In genomic region chr20:330233-331149, GRCh38 we compare ENCODE assay signal across 8 cellular contexts. TPM values are rescaled to one million over a fixed set of nuclear protein-coding genes. Genes with fewer than 3 reads are reported as not detected.
A peak's percentile ranks its signal among the peaks of the same experiment; 100 is the strongest.
DNase-seq lines count a peak whose midpoint lies in the region; ATAC-seq and TF ChIP-seq lines count a peak whose summit lies in the region.

No MANE protein-coding gene starts in this region.

- TF ChIP-seq CTCF in 22Rv1 (IDR thresholded peaks at IDR 0.05) (peak; percentile 85), GM12873 (IDR thresholded peaks at IDR 0.05; ENCODE audit: insufficient read depth, low read depth, low read length, missing control alignments) (peak; percentile 93), glutamatergic neuron (IDR thresholded peaks at IDR 0.05; ENCODE audit: partially characterized antibody, unreplicated experiment) (peak; percentile 80)

- no peaks in the 10 kb centered on the region for H3K36me3 Mint-ChIP-seq in glutamatergic neuron (ENCODE audit: unreplicated experiment)

- no peak for ATAC-seq in GM18517 (IDR thresholded peaks at IDR 0.05; ENCODE audit: unreplicated experiment)

- peaks cover 17% of the 10 kb centered on the region for H3K9me3 Mint-ChIP-seq in glutamatergic neuron (ENCODE audit: unreplicated experiment)

- DNase-seq in MG63: peak; percentile 44
- peak; percentile 63 for DNase-seq in activated naive CD4-positive, alpha-beta T cell treated with anti-CD3 and anti-CD28 coated beads, Interleukin-2, amount 50 U/mL, for 16 hours
- DNase-seq in glutamatergic neuron: peak; percentile 63
- DNase-seq in posterior cingulate gyrus: peak in 7 of 10 donors; percentile 26 to 93 (median 64)

- H3K4me3 ChIP-seq in MG63: no peak overlapping the region

- intact Hi-C loops in posterior cingulate gyrus (cut with DNase I): loop anchor here (1.0 to 2.0 kb wide), 2 partner anchors 64 to 121 kb away; no protein-coding TSS in a partner anchor

- H3K27me3 ChIP-seq in MG63: no peaks in the 10 kb centered on the region

- H3K36me3 ChIP-seq in MG63: peaks cover 8% of the 10 kb centered on the region

- TF ChIP-seq POLR2A in Raji (IDR thresholded peaks at IDR 0.05; ENCODE audit: insufficient read depth, low read depth, low read length): 0 out of 2 replicates have a peak, but pooled peaks have one; percentile 8

- H3K27ac Mint-ChIP-seq in glutamatergic neuron (ENCODE audit: unreplicated experiment): peak overlapping the region; percentile 62

- H3K4me3 Mint-ChIP-seq in glutamatergic neuron (ENCODE audit: unreplicated experiment): peak overlapping the region; percentile 81

- peaks cover 17% of the 10 kb centered on the region for H3K4me1 Mint-ChIP-seq in glutamatergic neuron (ENCODE audit: low read depth, unreplicated experiment)

- H3K27ac ChIP-seq in 22Rv1: peak overlapping the region; percentile 39; the same call in 1 of the 2 replicates

- H3K27me3 Mint-ChIP-seq in glutamatergic neuron (ENCODE audit: unreplicated experiment): peaks cover 20% of the 10 kb centered on the region

- no peaks in the 10 kb centered on the region for H3K9me3 ChIP-seq in MG63

RNA-seq across cellular contexts. Expression of gene SOX12, which starts 5.1 kb away (rescaled TPM):
- 2.1 and 3.1 TPM in 2 replicates for total RNA-seq in MG63 (2014; rRNA removed; shearing (Covaris generic); ENCODE audit: low replicate concordance)
- total RNA-seq in glutamatergic neuron (ENCODE audit: unreplicated experiment): 67.0 TPM

RNA-seq across cellular contexts. Expression of gene NRSN2, which starts 16.4 kb away (rescaled TPM):
- total RNA-seq in MG63 (2014; rRNA removed; shearing (Covaris generic); ENCODE audit: low replicate concordance): 1.8 and 24.3 TPM in 2 replicates
- total RNA-seq in glutamatergic neuron (ENCODE audit: unreplicated experiment): 89.3 TPM

RNA-seq across cellular contexts. Expression of gene ZCCHC3, which starts 33.1 kb away (rescaled TPM):
- 9.1 and 13.5 TPM in 2 replicates for total RNA-seq in MG63 (2014; rRNA removed; shearing (Covaris generic); ENCODE audit: low replicate concordance)
- total RNA-seq in glutamatergic neuron (ENCODE audit: unreplicated experiment): 15.3 TPM

RNA-seq across cellular contexts. Expression of gene C20orf96, which starts 39.9 kb away (rescaled TPM):
- 1.6 TPM in 1 of 2 replicates, not detected in the other for total RNA-seq in MG63 (2014; rRNA removed; shearing (Covaris generic); ENCODE audit: low replicate concordance)
- total RNA-seq in glutamatergic neuron (ENCODE audit: unreplicated experiment): 61.1 TPM

RNA-seq across cellular contexts. Expression of gene TRIB3, which starts 50.1 kb away (rescaled TPM):
- total RNA-seq in MG63 (2014; rRNA removed; shearing (Covaris generic); ENCODE audit: low replicate concordance): 15.0 and 33.3 TPM in 2 replicates
- total RNA-seq in glutamatergic neuron (ENCODE audit: unreplicated experiment): 29.3 TPM

Comparison
In these comparisons a context has a peak if more than half of its experiments do, and no peak if none do; other contexts are left out.
1. RNA of gene SOX12, which starts 5.1 kb away (total RNA-seq): 67.0 TPM in glutamatergic neuron (single experiment); 2.1 to 3.1 TPM in MG63; every median in the first group is over 10 times any median in the second.
2. Peak in every context shown above with its lines, with median percentiles within 50 percentile points of each other: CTCF ChIP-seq and DNase-seq.